Comparison of ENCODE assay signal across 9 cellular contexts in the genomic region with DNA sequence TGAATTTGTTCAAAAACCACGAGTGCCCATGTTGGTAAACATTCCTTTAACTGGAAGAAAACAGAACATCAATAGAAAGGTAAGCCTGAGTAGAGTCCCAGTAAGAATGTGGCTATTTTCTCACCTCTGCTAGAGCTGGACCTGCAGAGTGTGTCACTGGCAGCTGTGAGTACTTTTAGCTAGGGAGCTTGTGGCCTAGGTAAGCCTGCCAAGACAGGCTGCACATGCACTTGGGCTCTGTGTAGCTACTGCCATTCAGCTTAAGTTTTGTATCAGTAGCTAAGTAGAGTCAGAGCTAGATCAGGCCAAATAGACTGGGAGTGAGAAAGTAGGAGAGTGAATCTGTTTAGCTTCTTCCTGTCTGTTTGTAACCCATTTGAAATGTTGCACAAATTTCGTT. TPM values are rescaled to one million over a fixed set of nuclear protein-coding genes. Genes with fewer than 3 reads are reported as not detected.
DNase-seq lines count a peak whose midpoint lies in the region; ATAC-seq, FAIRE-seq and TF ChIP-seq lines count a peak whose summit lies in the region.
"Had no signal": no experiment of that assay in that cellular context is flagged by ENCODE, and none has a peak within 500 bp of the region (broad histone marks: within the 10 kb centered on the region; RNA-seq: fewer than 3 reads in every experiment).

No MANE protein-coding gene starts in this region.

- no peaks in the 10 kb centered on the region for H3K9me3 Mint-ChIP-seq in activated CD8-positive, alpha-beta memory T cell treated with anti-CD3 and anti-CD28 coated beads, Interleukin-2, amount 10 ng/mL, durations not matched to agents 7 days and 5 days (ENCODE audit: low read depth)
- H3K9me3 Mint-ChIP-seq: HFFc6 had no signal

- no peak for TF ChIP-seq POLR2A in gastrocnemius medialis (IDR thresholded peaks at IDR 0.05)

- peaks cover 19% of the 10 kb centered on the region for H3K4me1 Mint-ChIP-seq in activated CD8-positive, alpha-beta memory T cell treated with anti-CD3 and anti-CD28 coated beads, Interleukin-2, amount 10 ng/mL, durations not matched to agents 7 days and 5 days

- H3K36me3 ChIP-seq in bronchial epithelial cell (ENCODE audit: control insufficient read depth, insufficient read depth, low read length) = no peaks in the 10 kb centered on the region
- no peaks in the 10 kb centered on the region for H3K36me3 ChIP-seq in gastrocnemius medialis

- H3K27ac Mint-ChIP-seq in activated CD8-positive, alpha-beta memory T cell treated with anti-CD3 and anti-CD28 coated beads, Interleukin-2, amount 10 ng/mL, durations not matched to agents 7 days and 5 days = no peak overlapping the region
- H3K27ac Mint-ChIP-seq: HFFc6 had no signal

- H3K27ac ChIP-seq in gastrocnemius medialis = no peak overlapping the region

- FAIRE-seq in bronchial epithelial cell (lab: Jason Lieb, UNC) = no peak

- peaks cover 14 to 34% of the 10 kb centered on the region in 2 donors for H3K4me1 ChIP-seq in gastrocnemius medialis

- in situ Hi-C loops in gastrocnemius medialis (cut with MboI; ENCODE audit: low sequenced_read_pairs in 4 of 4) = no loop called here

- no peaks in the 10 kb centered on the region for H3K9me3 ChIP-seq in gastrocnemius medialis

- ATAC-seq in activated CD8-positive, alpha-beta memory T cell treated with anti-CD3 and anti-CD28 coated beads, Interleukin-2, amount 10 ng/mL, durations not matched to agents 7 days and 5 days = peak; percentile 69
- ATAC-seq in HG03103 (IDR thresholded peaks at IDR 0.05; ENCODE audit: low read depth, unreplicated experiment) = peak; percentile 62
- ATAC-seq in gastrocnemius medialis = peak; percentile 82 to 88
- no peak for ATAC-seq in omental fat pad (ENCODE audit: low FRiP score)

- no peak overlapping the region for H3K4me3 Mint-ChIP-seq in activated CD8-positive, alpha-beta memory T cell treated with anti-CD3 and anti-CD28 coated beads, Interleukin-2, amount 10 ng/mL, durations not matched to agents 7 days and 5 days
- H3K4me3 Mint-ChIP-seq: HFFc6 had no signal

- TF ChIP-seq CTCF in bronchial epithelial cell (IDR thresholded peaks at IDR 0.05; ENCODE audit: insufficient read depth, low read length, severe bottlenecking) (no peak), gastrocnemius medialis (IDR thresholded peaks at IDR 0.05 in 4 of 5, conservative IDR thresholded peaks at IDR 0.05 in 1 of 5) (no peak), omental fat pad (IDR thresholded peaks at IDR 0.05) (no peak)

- no peaks in the 10 kb centered on the region for H3K27me3 ChIP-seq in bronchial epithelial cell (ENCODE audit: control insufficient read depth, insufficient read depth, low read length)
- H3K27me3 ChIP-seq in gastrocnemius medialis = no peaks in the 10 kb centered on the region

- no peaks in the 10 kb centered on the region for H3K27me3 Mint-ChIP-seq in activated CD8-positive, alpha-beta memory T cell treated with anti-CD3 and anti-CD28 coated beads, Interleukin-2, amount 10 ng/mL, durations not matched to agents 7 days and 5 days

- peak; percentile 48 for DNase-seq in activated CD8-positive, alpha-beta memory T cell treated with anti-CD3 and anti-CD28 coated beads, Interleukin-2, amount 10 ng/mL, durations not matched to agents 7 days and 5 days
- no peak for DNase-seq in activated CD8-positive, alpha-beta memory T cell treated with anti-CD3 and anti-CD28 coated beads, Interleukin-2, amount 50 U/mL, for 48 hours
- peak; percentile 10 for DNase-seq in bronchial epithelial cell (ENCODE audit: low read depth)
- no peak for DNase-seq in gastrocnemius medialis
- DNase-seq in effector CD8-positive, alpha-beta T cell (lab: John Stamatoyannopoulos, UW) = no peak
- no peak for DNase-seq in omental fat pad (ENCODE audit: low spot score)
- no peak for DNase-seq in stimulated activated CD4-positive, alpha-beta T cell treated with anti-CD3 and anti-CD28 coated beads, Interleukin-12 subunit alpha, Interleukin-12 subunit beta, amount 100 ng/mL, for 4 hours
- DNase-seq: HFFc6 had no signal

- CTCF ChIA-PET in activated CD8-positive, alpha-beta memory T cell treated with anti-CD3 and anti-CD28 coated beads, Interleukin-2, amount 10 ng/mL, durations not matched to agents 7 days and 5 days (lab: Charles Lee) = interaction anchor here (0.9 to 1.6 kb wide), 6 partner anchors 26 to 368 kb away, joined by 3 to 6 read pairs (median 3); no protein-coding TSS in a partner anchor

- no peaks in the 10 kb centered on the region for H3K36me3 Mint-ChIP-seq in activated CD8-positive, alpha-beta memory T cell treated with anti-CD3 and anti-CD28 coated beads, Interleukin-2, amount 10 ng/mL, durations not matched to agents 7 days and 5 days

- no peak overlapping the region for H3K4me3 ChIP-seq in bronchial epithelial cell (ENCODE audit: low read depth, low read length)
- H3K4me3 ChIP-seq in gastrocnemius medialis = no peak overlapping the region

- intact Hi-C loops in gastrocnemius medialis (cut with DNase I; ENCODE audit: low total_unique reads) = no loop called here

RNA-seq across cellular contexts. Expression of gene RBPJ, which starts 35.3 kb away (rescaled TPM):
- total RNA-seq in activated CD8-positive, alpha-beta memory T cell treated with anti-CD3 and anti-CD28 coated beads, Interleukin-2, amount 10 ng/mL, durations not matched to agents 7 days and 5 days = 100 to 1,000 TPM in 1 of 2 experiments, 10 to 100 TPM in 1; 73.3 to 163 TPM
- total RNA-seq in bronchial epithelial cell = 26.6 and 34.5 TPM in 2 replicates
- 10 to 100 TPM; 22.8 to 73.3 (median 37.1) TPM for total RNA-seq in gastrocnemius medialis
- total RNA-seq in omental fat pad = 100 to 1,000 TPM in 3 of 4 donors, 10 to 100 TPM in 1; 94.1 to 129 (median 113) TPM

Comparison
In these comparisons a context has a peak if more than half of its experiments do, and no peak if none do; other contexts are left out.
1. DNase-seq: peak in activated CD8-positive, alpha-beta memory T cell treated with anti-CD3 and anti-CD28 coated beads, Interleukin-2, amount 10 ng/mL, durations not matched to agents 7 days and 5 days (single experiment) and bronchial epithelial cell (single experiment); none in activated CD8-positive, alpha-beta memory T cell treated with anti-CD3 and anti-CD28 coated beads, Interleukin-2, amount 50 U/mL, for 48 hours (single experiment), gastrocnemius medialis (0 of 2), effector CD8-positive, alpha-beta T cell (single experiment), omental fat pad (single experiment) and stimulated activated CD4-positive, alpha-beta T cell treated with anti-CD3 and anti-CD28 coated beads, Interleukin-12 subunit alpha, Interleukin-12 subunit beta, amount 100 ng/mL, for 4 hours (single experiment).